ENCODE assay signal across 8 cellular contexts in genomic region chr12:56645717-56646446, GRCh38. TPM values are rescaled to one million over a fixed set of nuclear protein-coding genes. Genes with fewer than 3 reads are reported as not detected.
A peak's percentile ranks its signal among the peaks of the same experiment; 100 is the strongest.
DNase-seq lines count a peak whose midpoint lies in the region; ATAC-seq and TF ChIP-seq lines count a peak whose summit lies in the region.

Gene ATP5F1B, minus strand, starts transcription at chr12:56645984. Its CDS starts 21 bp downstream, at chr12:56645963.

- H3K79me2 ChIP-seq in mammary epithelial cell (ENCODE audit: insufficient read depth, low read length), result peaks cover 47% of the 10 kb centered on the region

- TF ChIP-seq CTCF in WERI-Rb-1 (IDR thresholded peaks at IDR 0.05; ENCODE audit: low read depth, low read length), result no peak
- no peak for TF ChIP-seq CTCF in mammary epithelial cell (conservative IDR thresholded peaks at IDR 0.05 in 1 of 2, IDR thresholded peaks at IDR 0.05 in 1 of 2; ENCODE audit: extremely low read depth in 1 of 2, insufficient read depth in 1 of 2, low read depth in 1 of 2, low read length in 2 of 2)

- H3K27ac ChIP-seq in WERI-Rb-1, result peak within 1 kb of the TSS; percentile 90
- H3K27ac ChIP-seq in mammary epithelial cell (ENCODE audit: insufficient read depth, low read depth, low read length), result peak within 1 kb of the TSS; percentile 90
- peak within 1 kb of the TSS; percentile 78 for H3K27ac ChIP-seq in iPS-20b (ENCODE audit: low read length)
- peak within 1 kb of the TSS; percentile 80 to 98 (median 96) for H3K27ac ChIP-seq in skin epidermis

- in situ Hi-C loops in ACHN (cut with HindIII; ENCODE audit: low pct_ligation_motif_present, low pct_unique_long_range_greater_than_20kb, low sequenced_read_pairs) (no loop called here), mammary epithelial cell (cut with MboI; ENCODE audit: low sequenced_read_pairs in 2 of 2) (no loop called here)

- H3K9me3 ChIP-seq in WERI-Rb-1 (ENCODE audit: severe bottlenecking) (no peaks in the 10 kb centered on the region), mammary epithelial cell (replicated peaks; ENCODE audit: insufficient read depth, low read length) (no peaks in the 10 kb centered on the region), iPS-20b (ENCODE audit: insufficient read depth, low read depth, low read length) (no peaks in the 10 kb centered on the region)

- DNase-seq in ACHN (peak; percentile 100), NCI-H2227 (lab: John Stamatoyannopoulos, UW; ENCODE audit: unreplicated experiment) (peak; percentile 97), WERI-Rb-1 (peak; percentile 97), mammary epithelial cell (peak; percentile 100)

- no peaks in the 10 kb centered on the region for H4K20me1 ChIP-seq in mammary epithelial cell (ENCODE audit: insufficient read depth, low read length)

- intact Hi-C loops in mammary epithelial cell (cut with micrococcal nuclease), result loop anchor here (1.0 to 2.0 kb wide), 3 partner anchors 9 to 79 kb away; partner anchors contain the start of genes NACA and PTGES3

- H2AFZ ChIP-seq in mammary epithelial cell (ENCODE audit: low read depth, low read length), result peak within 1 kb of the TSS; percentile 84

- ATAC-seq in GM18873 (IDR thresholded peaks at IDR 0.05; ENCODE audit: low FRiP score, unreplicated experiment), result peak; percentile 99
- ATAC-seq in HG03139 (IDR thresholded peaks at IDR 0.05; ENCODE audit: unreplicated experiment), result peak; percentile 97

- no TSS peak for BruUV-seq in mammary epithelial cell (replicated peaks; lab: Mats Ljungman, UMichigan)

- H3K36me3 ChIP-seq in WERI-Rb-1, result peaks cover 47% of the 10 kb centered on the region
- peaks cover 22% of the 10 kb centered on the region for H3K36me3 ChIP-seq in mammary epithelial cell (ENCODE audit: insufficient read depth, low read length)
- H3K36me3 ChIP-seq in iPS-20b (ENCODE audit: insufficient read depth, low read depth, low read length), result peaks cover 48% of the 10 kb centered on the region

- WGBS in mammary epithelial cell (ENCODE audit: low coverage, missing lambda C conversion rate), result 3% methylated on average over 23 of the region's 39 CpGs

- CTCF ChIA-PET in mammary epithelial cell (lab: Charles Lee; ENCODE audit: low non-redundant PET), result interaction anchor here (1.0 kb wide), 1 partner anchor 9 kb away, joined by 5 read pairs; no protein-coding TSS in a partner anchor

- dilution Hi-C loops in mammary epithelial cell (cut with HindIII; ENCODE audit: low sequenced_read_pairs), result no loop called here

- peak within 1 kb of the TSS; percentile 79 for H3K4me2 ChIP-seq in mammary epithelial cell (ENCODE audit: insufficient read depth, low read depth, low read length)

- H3K27me3 ChIP-seq in WERI-Rb-1 (ENCODE audit: insufficient read depth, low read depth, severe bottlenecking), result no peaks in the 10 kb centered on the region
- no peaks in the 10 kb centered on the region for H3K27me3 ChIP-seq in mammary epithelial cell (ENCODE audit: insufficient read depth, low read length)
- H3K27me3 ChIP-seq in iPS-20b (ENCODE audit: insufficient read depth, low read length), result no peaks in the 10 kb centered on the region

- peaks cover 20% of the 10 kb centered on the region for H3K4me1 ChIP-seq in mammary epithelial cell (ENCODE audit: insufficient read depth, low read length)
- H3K4me1 ChIP-seq in iPS-20b (ENCODE audit: insufficient read depth, low read length), result peaks cover 4% of the 10 kb centered on the region; the same call in 1 of the 2 replicates

- peak within 1 kb of the TSS; percentile 99 for H3K9ac ChIP-seq in mammary epithelial cell (ENCODE audit: insufficient read depth, low read length)
- peak within 1 kb of the TSS; percentile 98 for H3K9ac ChIP-seq in iPS-20b (ENCODE audit: low read depth, low read length)

- peak within 1 kb of the TSS; percentile 99 for H3K4me3 ChIP-seq in WERI-Rb-1 (ENCODE audit: low read depth, low read length)
- H3K4me3 ChIP-seq in mammary epithelial cell (replicated peaks in 1 of 3; ENCODE audit: insufficient read depth in 1 of 3, low read depth in 2 of 3, low read length in 3 of 3), result peak within 1 kb of the TSS; percentile 67 to 97 (median 67)
- peak within 1 kb of the TSS; percentile 95 for H3K4me3 ChIP-seq in iPS-20b (ENCODE audit: low read length)
- peak within 1 kb of the TSS; percentile 73 to 97 (median 89) for H3K4me3 ChIP-seq in skin epidermis

RNA-seq across cellular contexts. Expression of gene ATP5F1B, which starts in this region (rescaled TPM):
- 100 to 1,000 TPM; 374 to 617 TPM for total RNA-seq in mammary epithelial cell
- 1,026 TPM for polyA plus RNA-seq in mammary epithelial cell
- 1,503 TPM for polyA minus RNA-seq in mammary epithelial cell

Comparison
In these comparisons a context has a peak if more than half of its experiments do, and no peak if none do; other contexts are left out.
1. Peak in every context shown above with its lines: DNase-seq, ATAC-seq, H3K4me3 ChIP-seq and H3K27ac ChIP-seq.